Comparison of ENCODE assay signal across 16 cellular contexts in genomic region chr7:130878785-130879184, GRCh38.
DNase-seq lines count a peak whose midpoint lies in the region; ATAC-seq, FAIRE-seq and TF ChIP-seq lines count a peak whose summit lies in the region.
"Had no signal": no experiment of that assay in that cellular context is flagged by ENCODE, and none has a peak within 500 bp of the region (broad histone marks: within the 10 kb centered on the region; RNA-seq: fewer than 3 reads in every experiment).

No MANE protein-coding gene starts in this region.

- no peak for TF ChIP-seq CTCF in MCF 10A (IDR thresholded peaks at IDR 0.05; ENCODE audit: unreplicated experiment)
- no peak for TF ChIP-seq CTCF in mammary epithelial cell (conservative IDR thresholded peaks at IDR 0.05 in 1 of 2, IDR thresholded peaks at IDR 0.05 in 1 of 2; ENCODE audit: extremely low read depth in 1 of 2, insufficient read depth in 1 of 2, low read depth in 1 of 2, low read length in 2 of 2)
- no peak for TF ChIP-seq CTCF in RWPE2 (IDR thresholded peaks at IDR 0.05; ENCODE audit: poor library complexity, severe bottlenecking)
- TF ChIP-seq CTCF in kidney (IDR thresholded peaks at IDR 0.05; ENCODE audit: borderline replicate concordance, extremely low read depth, insufficient read depth), result no peak
- no peak for TF ChIP-seq CTCF in GM20000 (IDR thresholded peaks at IDR 0.05; ENCODE audit: extremely low read depth, missing control alignments)

- peak overlapping the region; percentile 84 for H3K27ac Mint-ChIP-seq in MCF 10A (ENCODE audit: low read depth, unreplicated experiment)

- POLR2A ChIA-PET in MCF 10A (lab: Yijun Ruan, JAX), result no interaction called here

- WGBS in mammary epithelial cell (ENCODE audit: low coverage, missing lambda C conversion rate), result 64% methylated on average over 2 of the region's 2 CpGs

- peaks cover 95% of the 10 kb centered on the region for H3K36me3 Mint-ChIP-seq in MCF 10A (ENCODE audit: insufficient read depth, unreplicated experiment)

- no peak overlapping the region for H2AFZ ChIP-seq in mammary epithelial cell (ENCODE audit: low read depth, low read length)
- H2AFZ ChIP-seq: parathyroid adenoma had no signal

- no peaks in the 10 kb centered on the region for H3K27me3 Mint-ChIP-seq in MCF 10A (ENCODE audit: insufficient read depth, unreplicated experiment)

- H3K36me3 ChIP-seq in mammary epithelial cell (ENCODE audit: insufficient read depth, low read length), result peaks cover 72% of the 10 kb centered on the region
- H3K36me3 ChIP-seq in RWPE2 (ENCODE audit: low read depth), result peaks cover 91% of the 10 kb centered on the region
- H3K36me3 ChIP-seq in kidney (ENCODE audit: control insufficient read depth in 1 of 2, insufficient read depth in 2 of 2, low read length in 2 of 2), result peaks cover 31 to 36% of the 10 kb centered on the region in 2 donors

- H3K4me1 Mint-ChIP-seq in MCF 10A (ENCODE audit: insufficient read depth, unreplicated experiment), result peaks cover 52% of the 10 kb centered on the region

- H3K4me3 Mint-ChIP-seq in MCF 10A (ENCODE audit: unreplicated experiment), result no peak overlapping the region

- CTCF ChIA-PET in MCF 10A (lab: Yijun Ruan, JAX), result interaction anchor here (2.5 to 8.2 kb wide), 2 partner anchors 16 to 103 kb away, joined by 6 to 87 read pairs; no protein-coding TSS in a partner anchor
- CTCF ChIA-PET in mammary epithelial cell (lab: Charles Lee; ENCODE audit: low non-redundant PET), result no interaction called here

- no peak overlapping the region for H3K4me2 ChIP-seq in mammary epithelial cell (ENCODE audit: insufficient read depth, low read depth, low read length)

- H3K9me3 ChIP-seq in mammary epithelial cell (replicated peaks; ENCODE audit: insufficient read depth, low read length) (no peaks in the 10 kb centered on the region), RWPE2 (ENCODE audit: severe bottlenecking) (no peaks in the 10 kb centered on the region), kidney (ENCODE audit: control insufficient read depth in 1 of 2, low read length in 2 of 2) (no peaks in the 10 kb centered on the region)
- H3K9me3 ChIP-seq: mucosa of descending colon, spleen, tibial artery had no signal

- H3K9me3 Mint-ChIP-seq in MCF 10A (ENCODE audit: unreplicated experiment), result no peaks in the 10 kb centered on the region

- H3K9ac ChIP-seq in mammary epithelial cell (ENCODE audit: insufficient read depth, low read length), result no peak overlapping the region
- H3K9ac ChIP-seq in kidney (ENCODE audit: low read length in 2 of 2), result no peak overlapping the region
- H3K9ac ChIP-seq: parathyroid adenoma had no signal

- H3K27ac ChIP-seq in mammary epithelial cell (ENCODE audit: insufficient read depth, low read depth, low read length) (no peak overlapping the region), RWPE2 (ENCODE audit: poor library complexity, severe bottlenecking) (peak overlapping the region; percentile 100), caudate nucleus (ENCODE audit: low read depth, low read length) (peak overlapping the region; percentile 28), temporal lobe (ENCODE audit: low read depth, low read length) (peak overlapping the region; percentile 40), kidney (ENCODE audit: low read depth in 2 of 2, low read length in 2 of 2) (peak overlapping the region in 1 of 2 donors; percentile 9)
- H3K27ac ChIP-seq: parathyroid adenoma, tibial artery, VCaP had no signal

- intact Hi-C loops in MCF 10A (cut with micrococcal nuclease), result no loop called here
- intact Hi-C loops in mammary epithelial cell (cut with micrococcal nuclease), result no loop called here
- intact Hi-C loops in kidney (cut with DNase I), result no loop called here

- H3K4me1 ChIP-seq in mammary epithelial cell (ENCODE audit: insufficient read depth, low read length) (no peaks in the 10 kb centered on the region), RWPE2 (ENCODE audit: insufficient read depth, poor library complexity, severe bottlenecking) (no peaks in the 10 kb centered on the region), kidney (ENCODE audit: control insufficient read depth in 1 of 2, insufficient read depth in 1 of 2, low read depth in 1 of 2, low read length in 2 of 2) (peaks cover 29% of the 10 kb centered on the region in 2 donors)

- FAIRE-seq in kidney (lab: Jason Lieb, UNC), result no peak

- peaks cover 84% of the 10 kb centered on the region for H3K79me2 ChIP-seq in mammary epithelial cell (ENCODE audit: insufficient read depth, low read length)
- H3K79me2 ChIP-seq: parathyroid adenoma had no signal

- dilution Hi-C loops in mammary epithelial cell (cut with HindIII; ENCODE audit: low sequenced_read_pairs), result no loop called here

- no peaks in the 10 kb centered on the region for H4K20me1 ChIP-seq in mammary epithelial cell (ENCODE audit: insufficient read depth, low read length)

- ATAC-seq in RWPE2 (ENCODE audit: low read depth), result no peak
- ATAC-seq: mucosa of descending colon had no signal

- BruUV-seq in MCF 10A (replicated peaks; lab: Mats Ljungman, UMichigan), result no TSS peak
- no TSS peak for BruUV-seq in mammary epithelial cell (replicated peaks; lab: Mats Ljungman, UMichigan)

- in situ Hi-C loops in mammary epithelial cell (cut with MboI; ENCODE audit: low sequenced_read_pairs in 2 of 2), result no loop called here

- DNase-seq in MCF 10A (ENCODE audit: unreplicated experiment) (no peak), mammary epithelial cell (no peak), RWPE2 (ENCODE audit: low spot score) (no peak), caudate nucleus (lab: John Stamatoyannopoulos, UW) (no peak), kidney (no peak), SIG-M5 treated with dmso at 0.1 percent for 504 hours (lab: John Stamatoyannopoulos, UW; ENCODE audit: unreplicated experiment) (no peak), GM20000 (ENCODE audit: low spot score) (no peak)
- DNase-seq: central memory CD4-positive, alpha-beta T cell; glutamatergic neuron; islet precursor cell; mucosa of descending colon; spleen; tibial artery had no signal

- H3K27me3 ChIP-seq in mammary epithelial cell (ENCODE audit: insufficient read depth, low read length), result no peaks in the 10 kb centered on the region
- no peaks in the 10 kb centered on the region for H3K27me3 ChIP-seq in RWPE2 (ENCODE audit: insufficient read depth, poor library complexity, severe bottlenecking)
- H3K27me3 ChIP-seq: spleen, tibial artery had no signal

- H3K4me3 ChIP-seq in mammary epithelial cell (replicated peaks in 1 of 3; ENCODE audit: insufficient read depth in 1 of 3, low read depth in 2 of 3, low read length in 3 of 3) (no peak overlapping the region), RWPE2 (ENCODE audit: severe bottlenecking) (no peak overlapping the region), kidney (ENCODE audit: low read length in 2 of 2) (no peak overlapping the region)
- H3K4me3 ChIP-seq: mucosa of descending colon, spleen, tibial artery had no signal
